Comparison of ENCODE assay signal across 7 cellular contexts in genomic region chr18:77061946-77062517, GRCh38.
DNase-seq lines count a peak whose midpoint lies in the region; ATAC-seq and TF ChIP-seq lines count a peak whose summit lies in the region.

No MANE protein-coding gene starts in this region.

- H3K4me3 ChIP-seq in choroid plexus epithelial cell (ENCODE audit: low read depth, low read length): no peak overlapping the region
- H3K4me3 ChIP-seq in psoas muscle: no peak overlapping the region

- 68 to 83% (median 73%) methylated on average over 15 of the region's 15 CpGs for WGBS in psoas muscle, 3 donors

- DNase-seq in NCI-H226 (peak; percentile 57), choroid plexus epithelial cell (ENCODE audit: low read depth) (peak; percentile 84), psoas muscle (no peak), globus pallidus (ENCODE audit: low spot score) (no peak), T-helper 9 cell (no peak)

- peaks cover 37% of the 10 kb centered on the region for H3K4me1 ChIP-seq in psoas muscle

- H3K36me3 ChIP-seq in psoas muscle (ENCODE audit: insufficient read depth in 1 of 2, low read depth in 1 of 2): peaks cover 0 to 23% of the 10 kb centered on the region in 2 donors

- no peaks in the 10 kb centered on the region for H3K9me3 ChIP-seq in psoas muscle

- intact Hi-C loops in psoas muscle (cut with DNase I): loop anchor here in 1 of 2 donors (2.0 to 5.0 kb wide), 3 partner anchors 63 to 150 kb away; no protein-coding TSS in a partner anchor

- TF ChIP-seq CTCF in choroid plexus epithelial cell (conservative IDR thresholded peaks at IDR 0.05; ENCODE audit: low read depth, low read length) (peak; percentile 35), psoas muscle (IDR thresholded peaks at IDR 0.05) (no peak)

- H3K27me3 ChIP-seq in psoas muscle (ENCODE audit: insufficient read depth in 3 of 3, low read length in 2 of 3): no peaks in the 10 kb centered on the region

- peak overlapping the region; percentile 74 for H3K27ac ChIP-seq in psoas muscle

- peak; percentile 36 for ATAC-seq in GM18868 (IDR thresholded peaks at IDR 0.05; ENCODE audit: unreplicated experiment)
- ATAC-seq in HG02588 (IDR thresholded peaks at IDR 0.05; ENCODE audit: unreplicated experiment): peak; percentile 37
- ATAC-seq in psoas muscle: peak; percentile 36 to 57 (median 56)

Comparison
In these comparisons a context has a peak if more than half of its experiments do, and no peak if none do; other contexts are left out.
1. DNase-seq: peak in NCI-H226 (single experiment) and choroid plexus epithelial cell (single experiment); none in psoas muscle (0 of 2), globus pallidus (single experiment) and T-helper 9 cell (single experiment).
2. Peak in every context shown above with its lines, with median percentiles within 50 percentile points of each other: ATAC-seq.